1 cellular context compared by ENCODE assay signal in genomic region chr15:71199384-71200351, GRCh38.
TF ChIP-seq lines count a peak whose summit lies in the region.

No MANE protein-coding gene starts in this region.

TF ChIP-seq in A549, 52 proteins besides CTCF, POLR2A, EP300 and RAD21 (continued from another document):
- TF ChIP-seq HES2 (IDR thresholded peaks at IDR 0.05) = no peak
- no peak for TF ChIP-seq RARB (CRISPR knock-in tag; IDR thresholded peaks at IDR 0.05)
- no peak for TF ChIP-seq KDM5A (IDR thresholded peaks at IDR 0.05)
- TF ChIP-seq ATOH8 (CRISPR knock-in tag; IDR thresholded peaks at IDR 0.05; ENCODE audit: low read depth) = no peak
- no peak for TF ChIP-seq CBX2 (IDR thresholded peaks at IDR 0.05; ENCODE audit: borderline replicate concordance, low read depth)
- no peak for TF ChIP-seq REST (IDR thresholded peaks at IDR 0.05)
- no peak for TF ChIP-seq ZC3H11A (IDR thresholded peaks at IDR 0.05)
- TF ChIP-seq EHMT2 (IDR thresholded peaks at IDR 0.05; ENCODE audit: low read depth) = no peak
- TF ChIP-seq NPAS2 (CRISPR knock-in tag; IDR thresholded peaks at IDR 0.05; ENCODE audit: borderline replicate concordance) = no peak
- no peak for TF ChIP-seq MAFK (IDR thresholded peaks at IDR 0.05; ENCODE audit: partially characterized antibody)
- TF ChIP-seq FOSL2 (IDR thresholded peaks at IDR 0.05) = no peak
- TF ChIP-seq FOSL2 (CRISPR knock-in tag; IDR thresholded peaks at IDR 0.05) = no peak
- no peak for TF ChIP-seq SMC3 (IDR thresholded peaks at IDR 0.05)
